25 cellular contexts compared by ENCODE assay signal in genomic region chr10:77084431-77085144, GRCh38.
A peak's percentile ranks its signal among the peaks of the same experiment; 100 is the strongest.
DNase-seq lines count a peak whose midpoint lies in the region; ATAC-seq and TF ChIP-seq lines count a peak whose summit lies in the region.
"Had no signal": no experiment of that assay in that cellular context is flagged by ENCODE, and none has a peak within 500 bp of the region (broad histone marks: within the 10 kb centered on the region; RNA-seq: fewer than 3 reads in every experiment).

No MANE protein-coding gene starts in this region.

- no peak overlapping the region for H2AFZ ChIP-seq in H9 (ENCODE audit: low read length)
- H2AFZ ChIP-seq: hepatocyte, parathyroid adenoma had no signal

- no peak for TF ChIP-seq POLR2A in tibial nerve (IDR thresholded peaks at IDR 0.05)

- H3K4me3 ChIP-seq in left ventricle myocardium inferior (no peak overlapping the region), rectal smooth muscle tissue (ENCODE audit: low read length) (no peak overlapping the region), tibial nerve (no peak overlapping the region)
- H3K4me3 ChIP-seq: cardiac muscle cell, hepatocyte had no signal

- H3K9ac ChIP-seq in rectal smooth muscle tissue (ENCODE audit: low read length) = no peak overlapping the region
- H3K9ac ChIP-seq in H9 (ENCODE audit: extremely low read depth, insufficient read length, low read length) = no peak overlapping the region
- H3K9ac ChIP-seq: parathyroid adenoma had no signal

- H3K27ac ChIP-seq in left ventricle myocardium inferior (replicated peaks) (peak overlapping the region; percentile 27), rectal smooth muscle tissue (ENCODE audit: low read depth, low read length) (peak overlapping the region; percentile 50), tibial nerve (no peak overlapping the region), H9 (ENCODE audit: insufficient read length, low read depth, low read length) (no peak overlapping the region)
- H3K27ac ChIP-seq: cardiac muscle cell, hepatocyte, parathyroid adenoma, VCaP had no signal

- H3K27ac Mint-ChIP-seq in H9 = no peak overlapping the region
- H3K27ac Mint-ChIP-seq: activated naive CD4-positive, alpha-beta T cell treated with anti-CD3 and anti-CD28 coated beads, Interleukin-2, amount 50 U/mL, for 24 hours; CD4-positive, alpha-beta memory T cell; natural killer cell treated with Interleukin-12 subunit alpha and Interleukin-12 subunit beta and Interleukin-15 and Interleukin-18, amount 100 ng/mL, for 72 hours had no signal

- H3K23ac ChIP-seq in H9 (ENCODE audit: insufficient read length, low read depth, low read length) = no peak overlapping the region

- no peak overlapping the region for H3K4ac ChIP-seq in H9 (ENCODE audit: low read depth, low read length)

- no peak overlapping the region for H4K8ac ChIP-seq in H9 (replicated peaks; ENCODE audit: insufficient read length, low read depth, low read length)

- peak; percentile 85 for ATAC-seq in Right ventricle myocardium inferior
- no peak for ATAC-seq in GM18511 (IDR thresholded peaks at IDR 0.05; ENCODE audit: unreplicated experiment)
- ATAC-seq: left lobe of liver; natural killer cell treated with Interleukin-12 subunit alpha and Interleukin-12 subunit beta and Interleukin-15 and Interleukin-18, amount 100 ng/mL, for 72 hours had no signal

- H3K27me3 ChIP-seq in left ventricle myocardium inferior (ENCODE audit: low read depth) (no peaks in the 10 kb centered on the region), rectal smooth muscle tissue (ENCODE audit: control insufficient read depth, insufficient read depth, low read length) (no peaks in the 10 kb centered on the region), tibial nerve (no peaks in the 10 kb centered on the region), H9 (ENCODE audit: insufficient read depth, low read length) (no peaks in the 10 kb centered on the region)
- H3K27me3 ChIP-seq: cardiac muscle cell, hepatocyte had no signal

- H3K4me1 Mint-ChIP-seq in H9 = peaks cover 43 to 46% of the 10 kb centered on the region in 2 experiments
- H3K4me1 Mint-ChIP-seq: activated naive CD4-positive, alpha-beta T cell treated with anti-CD3 and anti-CD28 coated beads, Interleukin-2, amount 50 U/mL, for 24 hours; CD4-positive, alpha-beta memory T cell had no signal

- H4K5ac ChIP-seq in H9 (ENCODE audit: insufficient read length, low read depth, low read length) = no peak overlapping the region

- H4K91ac ChIP-seq in H9 (ENCODE audit: insufficient read length, low read depth, low read length) = no peak overlapping the region

- H3K36me3 ChIP-seq in left ventricle myocardium inferior (no peaks in the 10 kb centered on the region), rectal smooth muscle tissue (ENCODE audit: control insufficient read depth, insufficient read depth, low read length) (no peaks in the 10 kb centered on the region), tibial nerve (no peaks in the 10 kb centered on the region)
- H3K36me3 ChIP-seq: cardiac muscle cell had no signal

- no peak for TF ChIP-seq CTCF in left ventricle myocardium inferior (IDR thresholded peaks at IDR 0.05; ENCODE audit: borderline replicate concordance)
- TF ChIP-seq CTCF in tibial nerve (IDR thresholded peaks at IDR 0.05) = no peak
- no peak for TF ChIP-seq CTCF in H9 (conservative IDR thresholded peaks at IDR 0.05)

- H3K9me3 ChIP-seq in left ventricle myocardium inferior (replicated peaks) = no peaks in the 10 kb centered on the region
- H3K9me3 ChIP-seq in tibial nerve = no peaks in the 10 kb centered on the region
- no peaks in the 10 kb centered on the region for H3K9me3 ChIP-seq in H9 (ENCODE audit: control insufficient read depth, low read depth, low read length)

- 78 to 89% methylated on average over 12 of the region's 12 CpGs for WGBS in tibial nerve, 2 donors
- WGBS in H9 (ENCODE audit: extremely low coverage, insufficient read length, low lambda C conversion rate) = no CpG with 5 or more reads among the region's 12 CpGs

- no peaks in the 10 kb centered on the region for H3K79me1 ChIP-seq in H9 (ENCODE audit: insufficient read depth, low read depth, low read length, poor library complexity, severe bottlenecking)

- H3K9me3 Mint-ChIP-seq in H9 = no peaks in the 10 kb centered on the region; a peak in 1 of 5 replicates
- H3K9me3 Mint-ChIP-seq: activated naive CD4-positive, alpha-beta T cell treated with anti-CD3 and anti-CD28 coated beads, Interleukin-2, amount 50 U/mL, for 24 hours; natural killer cell treated with Interleukin-12 subunit alpha and Interleukin-12 subunit beta and Interleukin-15 and Interleukin-18, amount 100 ng/mL, for 72 hours had no signal

- H3K14ac ChIP-seq in H9 (ENCODE audit: insufficient read depth, low read length) = no peak overlapping the region

- H2BK5ac ChIP-seq in H9 (ENCODE audit: insufficient read length, low read length) = no peak overlapping the region

- TF ChIP-seq EP300 in tibial nerve (IDR thresholded peaks at IDR 0.05) = no peak

- no peak overlapping the region for H2BK20ac ChIP-seq in H9 (ENCODE audit: low read depth, low read length, poor library complexity, severe bottlenecking)

- no peak overlapping the region for H3K18ac ChIP-seq in H9 (ENCODE audit: insufficient read length, low read depth, low read length)

- H3K4me1 ChIP-seq in left ventricle myocardium inferior (peaks cover 11% of the 10 kb centered on the region), rectal smooth muscle tissue (ENCODE audit: control insufficient read depth, insufficient read depth, low read length) (peaks cover 17% of the 10 kb centered on the region), tibial nerve (peaks cover 0 to 27% (median 5%) of the 10 kb centered on the region in 4 donors), H9 (ENCODE audit: insufficient read depth, low read length) (peaks cover 12% of the 10 kb centered on the region)
- H3K4me1 ChIP-seq: parathyroid adenoma had no signal

- H2BK120ac ChIP-seq in H9 (ENCODE audit: low read depth, low read length, poor library complexity, severe bottlenecking) = no peak overlapping the region

- no peak overlapping the region for H2BK12ac ChIP-seq in H9 (ENCODE audit: insufficient read length, low read depth, low read length)

- peaks cover 10% of the 10 kb centered on the region for H3K27me3 Mint-ChIP-seq in H9 (ENCODE audit: low read depth)
- H3K27me3 Mint-ChIP-seq: activated naive CD4-positive, alpha-beta T cell treated with anti-CD3 and anti-CD28 coated beads, Interleukin-2, amount 50 U/mL, for 24 hours; CD4-positive, alpha-beta memory T cell had no signal

- H3K79me2 ChIP-seq in H9 (ENCODE audit: insufficient read depth, low read length) = no peaks in the 10 kb centered on the region
- H3K79me2 ChIP-seq: hepatocyte, parathyroid adenoma had no signal

- H2BK15ac ChIP-seq in H9 (ENCODE audit: low read depth, low read length) = no peak overlapping the region

- H3K56ac ChIP-seq in H9 (ENCODE audit: insufficient read length, low read depth, low read length) = no peak overlapping the region

- no peaks in the 10 kb centered on the region; a peak in 2 of 7 replicates for H3K36me3 Mint-ChIP-seq in H9 (ENCODE audit: insufficient read depth in 1 of 3, low read depth in 3 of 3)
- H3K36me3 Mint-ChIP-seq: activated naive CD4-positive, alpha-beta T cell treated with anti-CD3 and anti-CD28 coated beads, Interleukin-2, amount 50 U/mL, for 24 hours; CD4-positive, alpha-beta memory T cell; natural killer cell treated with Interleukin-12 subunit alpha and Interleukin-12 subunit beta and Interleukin-15 and Interleukin-18, amount 100 ng/mL, for 72 hours had no signal

- no peaks in the 10 kb centered on the region for H3K23me2 ChIP-seq in H9 (ENCODE audit: insufficient read length, low read depth, low read length, poor library complexity, severe bottlenecking)

- no peak overlapping the region for H3T11ph ChIP-seq in H9 (ENCODE audit: low read length)

- no peaks in the 10 kb centered on the region for H4K20me1 ChIP-seq in H9 (ENCODE audit: control insufficient read depth, insufficient read depth, insufficient read length)

- H3K4me3 Mint-ChIP-seq in H9 = no peak overlapping the region
- H3K4me3 Mint-ChIP-seq: activated naive CD4-positive, alpha-beta T cell treated with anti-CD3 and anti-CD28 coated beads, Interleukin-2, amount 50 U/mL, for 24 hours; CD4-positive, alpha-beta memory T cell; natural killer cell treated with Interleukin-12 subunit alpha and Interleukin-12 subunit beta and Interleukin-15 and Interleukin-18, amount 100 ng/mL, for 72 hours had no signal

- DNase-seq in Right ventricle myocardium inferior (ENCODE audit: missing footprints) (peak; percentile 74), cardiac septum (ENCODE audit: low spot score) (no peak), left ventricle myocardium inferior (peak; percentile 40), tibial nerve (ENCODE audit: low spot score in 2 of 2) (no peak), globus pallidus (ENCODE audit: low spot score) (no peak), H9 (no peak)
- DNase-seq: 8988T; activated CD4-positive, alpha-beta T cell treated with anti-CD3 and anti-CD28 coated beads, Interleukin-2, amount 50 U/mL, for 1 hour; activated CD8-positive, alpha-beta memory T cell treated with anti-CD3 and anti-CD28 coated beads, Interleukin-2, amount 50 U/mL, for 4 hours; CD4-positive, alpha-beta memory T cell; foreskin fibroblast; NCI-H1048; NCI-H187 treated with DMSO at 0.1 percent for 48 hours; NCI-H2227 treated with DMSO at 0.1 percent for 48 hours; NCI-H748 treated with DMSO at 0.1 percent for 48 hours; SHP77 had no signal

- H2AK5ac ChIP-seq in H9 (ENCODE audit: insufficient read length, low read length) = no peak overlapping the region

- intact Hi-C loops in Right ventricle myocardium inferior (cut with DNase I) (no loop called here), cardiac septum (cut with DNase I) (no loop called here), left ventricle myocardium inferior (cut with micrococcal nuclease) (no loop called here)

- H3K4me2 ChIP-seq in H9 (ENCODE audit: insufficient read depth, insufficient read length, low read length) = no peak overlapping the region
- H3K4me2 ChIP-seq: hepatocyte had no signal

Comparison
In these comparisons a context has a peak if more than half of its experiments do, and no peak if none do; other contexts are left out.
1. DNase-seq: peak in Right ventricle myocardium inferior (single experiment) and left ventricle myocardium inferior (single experiment); none in cardiac septum (single experiment), tibial nerve (0 of 2), globus pallidus (single experiment) and H9 (single experiment).
2. H3K27ac ChIP-seq: peak in left ventricle myocardium inferior (single experiment) and rectal smooth muscle tissue (single experiment); none in tibial nerve (0 of 4) and H9 (single experiment).